In the genomic region with DNA sequence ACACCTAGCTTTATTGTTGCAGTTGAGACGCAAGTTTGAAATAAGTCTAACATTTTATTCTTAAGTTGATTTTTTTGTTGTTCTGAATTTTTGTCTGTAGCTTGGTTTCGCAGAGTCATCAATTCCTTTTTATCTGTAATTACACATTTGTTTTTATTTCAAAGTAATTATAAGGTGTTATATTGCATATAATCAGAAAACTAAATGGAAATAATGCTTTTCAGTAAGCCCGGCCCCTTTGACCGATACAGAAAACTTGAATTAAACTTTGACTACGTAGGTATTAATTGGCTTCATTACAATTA, we compare ENCODE assay signal across 9 cellular contexts. TPM values are rescaled to one million over a fixed set of nuclear protein-coding genes. Genes with fewer than 3 reads are reported as not detected.
DNase-seq lines count a peak whose midpoint lies in the region; ATAC-seq and TF ChIP-seq lines count a peak whose summit lies in the region.
"Had no signal": no experiment of that assay in that cellular context is flagged by ENCODE, and none has a peak within 500 bp of the region (broad histone marks: within the 10 kb centered on the region; RNA-seq: fewer than 3 reads in every experiment).

No MANE protein-coding gene starts in this region.

- no peak overlapping the region for H2BK5ac ChIP-seq in trophoblast cell (ENCODE audit: low read depth, low read length, poor library complexity)

- no peaks in the 10 kb centered on the region for H3K27me3 Mint-ChIP-seq in Calu3 (ENCODE audit: unreplicated experiment)

- DNase-seq in Calu3 (no peak), Panc1 (ENCODE audit: low read depth, low spot score) (no peak), epithelial cell of proximal tubule (ENCODE audit: low read depth) (no peak), trophoblast cell (no peak)
- DNase-seq in activated CD8-positive, alpha-beta memory T cell treated with anti-CD3 and anti-CD28 coated beads, Interleukin-2, amount 50 U/mL, for 48 hours = no peak
- DNase-seq in effector CD4-positive, alpha-beta T cell = no peak

- H3K14ac ChIP-seq in trophoblast cell (ENCODE audit: low read length) = no peak overlapping the region

- TF ChIP-seq CTCF in Calu3 (IDR thresholded peaks at IDR 0.05; ENCODE audit: unreplicated experiment) (no peak), Panc1 (IDR thresholded peaks at IDR 0.05) (no peak), epithelial cell of proximal tubule (conservative IDR thresholded peaks at IDR 0.05; ENCODE audit: low read depth, low read length) (no peak)

- in situ Hi-C loops in Panc1 (cut with HindIII; ENCODE audit: low pct_unique_long_range_greater_than_20kb, low sequenced_read_pairs) = no loop called here

- peak overlapping the region; percentile 75 for H3K4me2 ChIP-seq in trophoblast cell (ENCODE audit: low read length)

- H3K79me2 ChIP-seq in trophoblast cell (ENCODE audit: control insufficient read depth, insufficient read depth, low read length, poor library complexity) = peaks cover 10% of the 10 kb centered on the region

- no peak overlapping the region for H2AFZ ChIP-seq in trophoblast cell (ENCODE audit: insufficient read depth, low read length, poor library complexity)

- intact Hi-C loops in Calu3 (cut with micrococcal nuclease; ENCODE audit: unreplicated experiment) (no loop called here), Panc1 (cut with micrococcal nuclease; ENCODE audit: unreplicated experiment) (loop anchor here (10.0 kb wide), 1 partner anchor 190 kb away; no protein-coding TSS in a partner anchor)

- no peak overlapping the region for H3K27ac Mint-ChIP-seq in Calu3 (ENCODE audit: unreplicated experiment)

- no peaks in the 10 kb centered on the region for H3K27me3 ChIP-seq in Panc1 (ENCODE audit: control insufficient read depth, insufficient read depth, low read length)
- no peaks in the 10 kb centered on the region for H3K27me3 ChIP-seq in trophoblast cell (ENCODE audit: insufficient read depth, low read length)

- H3K79me1 ChIP-seq in trophoblast cell (ENCODE audit: low read length) = peaks cover 17% of the 10 kb centered on the region

- BruUV-seq in Calu3 (replicated peaks; lab: Mats Ljungman, UMichigan) (TSS peak; percentile 39), Panc1 (replicated peaks; lab: Mats Ljungman, UMichigan) (no TSS peak)

- no peaks in the 10 kb centered on the region for H3K9me3 Mint-ChIP-seq in Calu3 (ENCODE audit: low read depth, unreplicated experiment)

- ATAC-seq in Panc1 = no peak
- ATAC-seq in GM21381 (IDR thresholded peaks at IDR 0.05; ENCODE audit: unreplicated experiment) = no peak
- no peak for ATAC-seq in HG02870 (IDR thresholded peaks at IDR 0.05; ENCODE audit: unreplicated experiment)

- CTCF ChIA-PET in Calu3 (lab: Charles Lee) (interaction anchor here (0.6 kb wide), 2 partner anchors 238 to 266 kb away, joined by 4 to 7 read pairs; no protein-coding TSS in a partner anchor), Panc1 (lab: Charles Lee) (no interaction called here)

- H3K23ac ChIP-seq in trophoblast cell (ENCODE audit: low read length) = no peak overlapping the region

- H3K9me3 ChIP-seq in Panc1 (ENCODE audit: control insufficient read depth, insufficient read depth, low read depth, low read length) (no peaks in the 10 kb centered on the region), trophoblast cell (ENCODE audit: insufficient read depth, low read depth, low read length) (no peaks in the 10 kb centered on the region)

- POLR2A ChIA-PET in Panc1 (lab: Charles Lee) = no interaction called here

- H3K4me1 ChIP-seq in Panc1 (ENCODE audit: control insufficient read depth, insufficient read depth, low read length) (peaks cover 8% of the 10 kb centered on the region), trophoblast cell (ENCODE audit: control insufficient read depth in 1 of 2, insufficient read depth in 2 of 2, low read length in 2 of 2) (peaks cover 2% of the 10 kb centered on the region in 2 experiments)

- H3K36me3 ChIP-seq in Panc1 (ENCODE audit: control insufficient read depth, insufficient read depth, low read length) = no peaks in the 10 kb centered on the region; the same call in 1 of the 2 replicates
- H3K36me3 ChIP-seq in trophoblast cell (ENCODE audit: control insufficient read depth in 1 of 2, insufficient read depth in 2 of 2, low read length in 2 of 2) = no peaks in the 10 kb centered on the region

- H3K4me3 Mint-ChIP-seq in Calu3 (ENCODE audit: low read depth, unreplicated experiment) = peak overlapping the region; percentile 73

- H2AK5ac ChIP-seq in trophoblast cell (ENCODE audit: low read length) = no peak overlapping the region

- no peak overlapping the region for H2BK12ac ChIP-seq in trophoblast cell (ENCODE audit: low read length)

- peak overlapping the region; percentile 36 for H3K4ac ChIP-seq in trophoblast cell (ENCODE audit: low read depth, low read length)

- H3K4me3 ChIP-seq in Panc1 (ENCODE audit: low read depth in 2 of 2, low read length in 2 of 2) (peak overlapping the region; percentile 81 to 89), epithelial cell of proximal tubule (ENCODE audit: low read depth, low read length) (peak overlapping the region; percentile 74), trophoblast cell (ENCODE audit: low read depth, low read length) (no peak overlapping the region)

- peaks cover 45% of the 10 kb centered on the region for H3K36me3 Mint-ChIP-seq in Calu3 (ENCODE audit: insufficient read depth, unreplicated experiment)

- H4K12ac ChIP-seq in trophoblast cell (ENCODE audit: low read depth, low read length) = no peak overlapping the region

- H3K18ac ChIP-seq in trophoblast cell (ENCODE audit: low read length) = no peak overlapping the region

- H2BK120ac ChIP-seq in trophoblast cell (ENCODE audit: insufficient read depth, low read length, poor library complexity) = no peak overlapping the region

- H3K9ac ChIP-seq in trophoblast cell (ENCODE audit: low read length) = no peak overlapping the region

- no peaks in the 10 kb centered on the region for H3K4me1 Mint-ChIP-seq in Calu3 (ENCODE audit: low read depth, unreplicated experiment)

- H4K91ac ChIP-seq in trophoblast cell (ENCODE audit: low read depth, low read length) = no peak overlapping the region

- H3K27ac ChIP-seq in Panc1 (ENCODE audit: low read length) (peak overlapping the region; percentile 35), trophoblast cell (ENCODE audit: low read depth, low read length) (no peak overlapping the region)

- no CpG with 5 or more reads among the region's 5 CpGs for WGBS in trophoblast cell (ENCODE audit: extremely low coverage, insufficient coverage, insufficient read length)

- H4K8ac ChIP-seq in trophoblast cell (ENCODE audit: low read depth, low read length) = no peak overlapping the region

RNA-seq across cellular contexts. Expression of gene KDM6A, which starts 2.1 kb away (rescaled TPM):
- total RNA-seq in Calu3 (2022) (40.4 and 42.8 TPM in 2 replicates), Panc1 (2021; ENCODE audit: unreplicated experiment) (24.0 TPM), epithelial cell of proximal tubule (8.5 and 17.4 TPM in 2 replicates)
- polyA plus RNA-seq in Panc1 (2012; ENCODE audit: insufficient read length) = 9.8 TPM
- 60.3 and 60.8 TPM in 2 replicates for polyA plus RNA-seq in trophoblast cell (2013)

RNA-seq across cellular contexts. Expression of gene DUSP21, which starts 31.3 kb away (rescaled TPM):
- total RNA-seq in Calu3 (2022) = not detected in 2 replicates
- total RNA-seq in Panc1 (2021; ENCODE audit: unreplicated experiment) = not detected
- not detected for polyA plus RNA-seq in Panc1 (2012; ENCODE audit: insufficient read length)
- not detected in 2 replicates for total RNA-seq in epithelial cell of proximal tubule
- polyA plus RNA-seq in trophoblast cell (2013) = not detected in 2 replicates
- total RNA-seq: dermis blood vessel endothelial cell had no signal
